1 cellular context compared by ENCODE assay signal in the genomic region with DNA sequence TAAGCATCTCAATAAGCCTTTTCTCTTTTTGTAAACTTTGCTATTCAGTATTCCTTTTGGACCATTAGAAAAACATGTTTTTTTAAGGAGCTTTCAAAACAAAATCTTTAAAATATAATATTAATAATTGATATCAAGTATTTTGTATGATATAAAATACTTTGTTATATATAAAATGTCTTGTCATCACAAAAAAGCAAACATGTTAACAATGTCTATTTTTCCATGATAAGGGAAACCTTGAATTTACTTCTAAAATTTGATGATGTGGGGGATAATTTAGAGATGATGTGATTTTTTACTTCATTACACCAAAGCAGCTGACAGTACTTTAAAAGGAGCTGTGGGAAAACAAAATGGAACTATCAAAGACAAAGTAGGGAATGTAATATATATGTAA.
TF ChIP-seq lines count a peak whose summit lies in the region.

No MANE protein-coding gene starts in this region.

TF ChIP-seq in K562, 482 proteins besides CTCF, POLR2A, EP300 and RAD21 (continued from another document):
- TF ChIP-seq, protein P1, sequence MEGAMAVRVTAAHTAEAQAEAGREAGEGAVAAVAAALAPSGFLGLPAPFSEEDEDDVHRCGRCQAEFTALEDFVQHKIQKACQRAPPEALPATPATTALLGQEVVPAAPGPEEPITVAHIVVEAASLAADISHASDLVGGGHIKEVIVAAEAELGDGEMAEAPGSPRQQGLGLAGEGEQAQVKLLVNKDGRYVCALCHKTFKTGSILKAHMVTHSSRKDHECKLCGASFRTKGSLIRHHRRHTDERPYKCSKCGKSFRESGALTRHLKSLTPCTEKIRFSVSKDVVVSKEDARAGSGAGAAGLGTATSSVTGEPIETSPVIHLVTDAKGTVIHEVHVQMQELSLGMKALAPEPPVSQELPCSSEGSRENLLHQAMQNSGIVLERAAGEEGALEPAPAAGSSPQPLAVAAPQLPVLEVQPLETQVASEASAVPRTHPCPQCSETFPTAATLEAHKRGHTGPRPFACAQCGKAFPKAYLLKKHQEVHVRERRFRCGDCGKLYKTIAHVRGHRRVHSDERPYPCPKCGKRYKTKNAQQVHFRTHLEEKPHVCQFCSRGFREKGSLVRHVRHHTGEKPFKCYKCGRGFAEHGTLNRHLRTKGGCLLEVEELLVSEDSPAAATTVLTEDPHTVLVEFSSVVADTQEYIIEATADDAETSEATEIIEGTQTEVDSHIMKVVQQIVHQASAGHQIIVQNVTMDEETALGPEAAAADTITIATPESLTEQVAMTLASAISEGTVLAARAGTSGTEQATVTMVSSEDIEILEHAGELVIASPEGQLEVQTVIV (CRISPR knock-in tag; IDR thresholded peaks at IDR 0.05; ENCODE audit: borderline replicate concordance): no peak
- TF ChIP-seq ZNF444 (CRISPR knock-in tag; IDR thresholded peaks at IDR 0.05) (no peak), ZNF184 (CRISPR knock-in tag; IDR thresholded peaks at IDR 0.05) (no peak)
